ENCODE assay signal across 26 cellular contexts in the genomic region with DNA sequence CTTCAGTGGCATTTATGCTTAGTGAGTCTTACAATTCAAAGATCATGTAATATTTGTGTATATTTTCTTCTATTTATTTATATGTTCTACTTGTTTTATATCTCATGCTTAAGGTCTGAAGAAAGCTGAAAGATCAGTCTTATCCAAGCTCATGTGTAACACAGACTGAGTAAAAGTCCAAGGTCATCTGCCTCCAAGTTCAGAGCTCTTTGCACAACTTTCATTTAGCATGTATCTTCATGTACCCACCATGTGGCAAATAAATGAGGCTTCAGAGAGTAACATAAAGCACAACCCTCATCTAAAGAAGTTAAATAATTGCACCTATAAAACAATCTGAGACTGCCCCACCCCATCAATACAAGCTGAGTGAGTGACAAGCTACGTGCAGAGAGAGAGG. TPM values are rescaled to one million over a fixed set of nuclear protein-coding genes. Genes with fewer than 3 reads are reported as not detected.
DNase-seq lines count a peak whose midpoint lies in the region; ATAC-seq, FAIRE-seq and TF ChIP-seq lines count a peak whose summit lies in the region.
"Had no signal": no experiment of that assay in that cellular context is flagged by ENCODE, and none has a peak within 500 bp of the region (broad histone marks: within the 10 kb centered on the region; RNA-seq: fewer than 3 reads in every experiment).

No MANE protein-coding gene starts in this region.

- no peak overlapping the region; the same call in 1 of the 2 replicates for H2BK15ac ChIP-seq in H1 (ENCODE audit: low read length)

- H4K5ac ChIP-seq in H1 (ENCODE audit: insufficient read length, low read depth, low read length): no peak overlapping the region

- no TSS peak for BruUV-seq in HepG2 (replicated peaks; lab: Mats Ljungman, UMichigan)

- no peak for ATAC-seq in WTC11
- no peak; the same call in 2 of the 3 replicates for ATAC-seq in HepG2
- no peak for ATAC-seq in HG02798 (IDR thresholded peaks at IDR 0.05; ENCODE audit: poor library complexity, unreplicated experiment)
- no peak for ATAC-seq in GM19023 (IDR thresholded peaks at IDR 0.05; ENCODE audit: unreplicated experiment)
- no peak for ATAC-seq in GM19328 (IDR thresholded peaks at IDR 0.05; ENCODE audit: unreplicated experiment)
- ATAC-seq: A549, GM12878 had no signal

- no peak for TF ChIP-seq CTCF in WTC11 (IDR thresholded peaks at IDR 0.05)
- no peak for TF ChIP-seq CTCF in H1 (IDR thresholded peaks at IDR 0.05; ENCODE audit: control extremely low read depth in 1 of 3, insufficient read depth in 1 of 3, low read depth in 1 of 3, low read length in 3 of 3)
- no peak for TF ChIP-seq CTCF in HepG2 (CRISPR knock-in tag; IDR thresholded peaks at IDR 0.05)
- TF ChIP-seq CTCF in mesothelial cell of epicardium (IDR thresholded peaks at IDR 0.05; ENCODE audit: unreplicated experiment): no peak

- H3K4me3 ChIP-seq in Karpas-422 (ENCODE audit: low read length): peak overlapping the region; percentile 19; the same call in 1 of the 2 replicates
- no peak overlapping the region for H3K4me3 ChIP-seq in H1 (ENCODE audit: extremely low read depth in 1 of 4, insufficient read depth in 2 of 4, low read depth in 3 of 4, low read length in 4 of 4)
- H3K4me3 ChIP-seq in HepG2 (replicated peaks in 1 of 3; ENCODE audit: insufficient read depth in 1 of 3, low read depth in 2 of 3, low read length in 3 of 3): no peak overlapping the region
- H3K4me3 ChIP-seq: A549; BLaER1 treated with 17β-estradiol and CSF1 and Interleukin-3, amounts not matched to agents 10 nM and 100 nM; GM12878 had no signal

- H3K14ac ChIP-seq in H1 (ENCODE audit: insufficient read length): no peak overlapping the region

- no peak overlapping the region for H3K27ac ChIP-seq in Karpas-422 (ENCODE audit: low read length)
- H3K27ac ChIP-seq in H1 (ENCODE audit: low read depth, low read length): no peak overlapping the region
- no peak overlapping the region for H3K27ac ChIP-seq in HepG2 (ENCODE audit: extremely low read length, insufficient read depth, low read length)
- H3K27ac ChIP-seq: A549; BLaER1 treated with 17β-estradiol and CSF1 and Interleukin-3, amounts not matched to agents 10 nM and 100 nM had no signal

- H3K4me1 Mint-ChIP-seq in WTC11: peaks cover 27% of the 10 kb centered on the region
- no peaks in the 10 kb centered on the region for H3K4me1 Mint-ChIP-seq in mesothelial cell of epicardium
- H3K4me1 Mint-ChIP-seq: CD14-positive monocyte had no signal

- no peaks in the 10 kb centered on the region for H3K27me3 Mint-ChIP-seq in WTC11 (ENCODE audit: low read depth)
- H3K27me3 Mint-ChIP-seq in mesothelial cell of epicardium (ENCODE audit: low read depth): no peaks in the 10 kb centered on the region
- H3K27me3 Mint-ChIP-seq: CD4-positive, alpha-beta T cell; CD8-positive, alpha-beta memory T cell had no signal

- H2BK20ac ChIP-seq in H1 (ENCODE audit: low read length): no peak overlapping the region

- H3K23ac ChIP-seq in H1 (ENCODE audit: insufficient read length): no peak overlapping the region

- peak overlapping the region; percentile 44; the same call in 1 of the 2 replicates for H3K27ac Mint-ChIP-seq in WTC11
- no peak overlapping the region for H3K27ac Mint-ChIP-seq in mesothelial cell of epicardium
- H3K27ac Mint-ChIP-seq: CD14-positive monocyte; CD4-positive, alpha-beta T cell had no signal

- H3K4me2 ChIP-seq in Karpas-422 (ENCODE audit: low read depth, low read length, poor library complexity, severe bottlenecking) (peak overlapping the region; percentile 48), H1 (ENCODE audit: insufficient read depth in 1 of 2, low read depth in 2 of 2, low read length in 2 of 2) (no peak overlapping the region), HepG2 (ENCODE audit: low read depth, low read length) (no peak overlapping the region)
- H3K4me2 ChIP-seq: A549; BLaER1 treated with 17β-estradiol and CSF1 and Interleukin-3, amounts not matched to agents 10 nM and 100 nM had no signal

- H3K56ac ChIP-seq in H1 (replicated peaks; ENCODE audit: insufficient read length, low read depth, low read length): no peak overlapping the region

- H3K4me1 ChIP-seq in Karpas-422 (ENCODE audit: low read length) (peaks cover 24% of the 10 kb centered on the region), H1 (replicated peaks in 1 of 4; ENCODE audit: control insufficient read depth in 3 of 4, insufficient read depth in 4 of 4, low read length in 3 of 4) (peaks cover 0 to 2% (median under 1%) of the 10 kb centered on the region in 4 experiments; a peak in 2 of 7 replicates), HepG2 (ENCODE audit: insufficient read depth, low read length) (peaks cover 16% of the 10 kb centered on the region)
- H3K4me1 ChIP-seq: A549; BE2C; BLaER1 treated with 17β-estradiol and CSF1 and Interleukin-3, amounts not matched to agents 10 nM and 100 nM had no signal

- no peak for TF ChIP-seq RAD21 in H1 (IDR thresholded peaks at IDR 0.05 in 1 of 2, conservative IDR thresholded peaks at IDR 0.05 in 1 of 2; ENCODE audit: low read depth in 2 of 2, low read length in 2 of 2)
- TF ChIP-seq RAD21 in HepG2 (CRISPR knock-in tag; IDR thresholded peaks at IDR 0.05): no peak

- no peak overlapping the region for H2BK120ac ChIP-seq in H1 (replicated peaks; ENCODE audit: low read depth, low read length)

- H2BK5ac ChIP-seq in H1 (ENCODE audit: low read depth, low read length): no peak overlapping the region

- H4K20me1 ChIP-seq in Karpas-422 (ENCODE audit: insufficient read depth, low read depth, low read length): no peaks in the 10 kb centered on the region
- H4K20me1 ChIP-seq in H1 (replicated peaks in 1 of 2; ENCODE audit: control insufficient read depth in 1 of 2, insufficient read depth in 2 of 2, low read length in 2 of 2): no peaks in the 10 kb centered on the region
- no peaks in the 10 kb centered on the region for H4K20me1 ChIP-seq in HepG2 (ENCODE audit: insufficient read depth, low read length)
- H4K20me1 ChIP-seq: BLaER1 treated with 17β-estradiol and CSF1 and Interleukin-3, amounts not matched to agents 10 nM and 100 nM had no signal

- in situ Hi-C loops in HepG2 (cut with HindIII; ENCODE audit: extremely low pct_ligation_motif_present, low pct_unique_long_range_greater_than_20kb): no loop called here

- H3K4me3 Mint-ChIP-seq in WTC11 (no peak overlapping the region), mesothelial cell of epicardium (no peak overlapping the region)
- H3K4me3 Mint-ChIP-seq: CD14-positive monocyte; CD4-positive, alpha-beta T cell; CD8-positive, alpha-beta memory T cell had no signal

- H2BK12ac ChIP-seq in H1 (ENCODE audit: low read depth, low read length): 0 out of 2 replicates have a peak overlapping the region, but pooled peaks have one; percentile 53

- TF ChIP-seq POLR2A in H1 (IDR thresholded peaks at IDR 0.05; ENCODE audit: control extremely low read depth in 1 of 2, low read depth in 2 of 2, low read length in 2 of 2) (no peak), HepG2 (IDR thresholded peaks at IDR 0.05; ENCODE audit: insufficient read depth in 1 of 2, low read depth in 2 of 2, low read length in 2 of 2) (no peak)

- H3K36me3 ChIP-seq in Karpas-422 (ENCODE audit: insufficient read depth, low read length) (no peaks in the 10 kb centered on the region), H1 (ENCODE audit: control insufficient read depth in 2 of 4, insufficient read depth in 4 of 4, low read length in 3 of 4) (no peaks in the 10 kb centered on the region; a peak in 1 of 8 replicates), HepG2 (replicated peaks in 1 of 2; ENCODE audit: control insufficient read depth in 1 of 2, insufficient read depth in 2 of 2, low read length in 2 of 2) (no peaks in the 10 kb centered on the region)
- H3K36me3 ChIP-seq: BE2C had no signal

- no peak overlapping the region for H2AK5ac ChIP-seq in H1 (ENCODE audit: low read depth, low read length)

- CTCF ChIA-PET in WTC11 (lab: Charles Lee) (interaction anchor here (3.2 kb wide), 1 partner anchor 9 kb away, joined by 16 read pairs; no protein-coding TSS in a partner anchor), H1 (lab: Charles Lee; ENCODE audit: partially characterized antibody) (interaction anchor here (1.1 to 3.8 kb wide), 8 partner anchors 8 to 693 kb away, joined by 3 to 28 read pairs (median 4); no protein-coding TSS in a partner anchor), HepG2 (lab: Yijun Ruan, JAX; ENCODE audit: low intra/inter-chr PET ratio, low total read pairs) (no interaction called here)

- no peaks in the 10 kb centered on the region for H3K9me2 ChIP-seq in Karpas-422 (replicated peaks; ENCODE audit: insufficient read depth, low read length)

- 84% methylated on average over 1 of the region's 1 CpG; no CpG with 5 or more reads in 1 of the 2 experiments for WGBS in H1 (ENCODE audit: extremely low coverage in 1 of 2, insufficient coverage in 1 of 2, insufficient read length in 1 of 2, insufficient replicate concordance in 2 of 2, low coverage in 1 of 2, low lambda C conversion rate in 2 of 2, missing lambda C conversion rate in 1 of 2), 2 experiments
- 90% methylated on average over 1 of the region's 1 CpG for WGBS in HepG2 (ENCODE audit: low lambda C conversion rate)

- TF ChIP-seq EP300 in H1 (IDR thresholded peaks at IDR 0.05; ENCODE audit: borderline replicate concordance in 1 of 2, low read depth in 2 of 2, low read length in 2 of 2) (no peak), HepG2 (IDR thresholded peaks at IDR 0.05; ENCODE audit: low read depth in 2 of 2, low read length in 2 of 2) (no peak), HepG2 (CRISPR knock-in tag; IDR thresholded peaks at IDR 0.05; ENCODE audit: borderline replicate concordance) (no peak)

- H3K23me2 ChIP-seq in H1 (ENCODE audit: low read depth, low read length): no peaks in the 10 kb centered on the region

- no peak overlapping the region for H4K8ac ChIP-seq in H1 (ENCODE audit: extremely low read depth, insufficient read depth, low read length)

- intact Hi-C loops in HepG2 (cut with micrococcal nuclease; ENCODE audit: unreplicated experiment): no loop called here

- H4K91ac ChIP-seq in H1 (replicated peaks; ENCODE audit: insufficient read length, low read length): no peak overlapping the region

- H3K4ac ChIP-seq in H1 (replicated peaks; ENCODE audit: insufficient read length, low read depth, low read length): no peak overlapping the region

- H3K27me3 ChIP-seq in Karpas-422 (ENCODE audit: low read length): no peaks in the 10 kb centered on the region
- no peaks in the 10 kb centered on the region for H3K27me3 ChIP-seq in H1 (replicated peaks in 1 of 4; ENCODE audit: control insufficient read depth in 3 of 4, extremely low read depth in 1 of 4, insufficient read depth in 3 of 4, low read length in 3 of 4)
- no peaks in the 10 kb centered on the region for H3K27me3 ChIP-seq in HepG2 (ENCODE audit: control insufficient read depth in 1 of 2, insufficient read depth in 2 of 2, low read length in 2 of 2)
- H3K27me3 ChIP-seq: BE2C; BLaER1 treated with 17β-estradiol and CSF1 and Interleukin-3, amounts not matched to agents 10 nM and 100 nM had no signal

- H3K9ac ChIP-seq in Karpas-422 (ENCODE audit: low read length) (no peak overlapping the region), H1 (replicated peaks in 1 of 4; ENCODE audit: extremely low read depth in 1 of 4, low read depth in 3 of 4, low read length in 3 of 4) (no peak overlapping the region), HepG2 (ENCODE audit: insufficient read depth, low read depth, low read length) (no peak overlapping the region)
- H3K9ac ChIP-seq: BLaER1 treated with 17β-estradiol and CSF1 and Interleukin-3, amounts not matched to agents 10 nM and 100 nM had no signal

- H3K9me3 ChIP-seq in Karpas-422 (ENCODE audit: low read length): no peaks in the 10 kb centered on the region
- no peaks in the 10 kb centered on the region for H3K9me3 ChIP-seq in H1 (ENCODE audit: insufficient read depth in 2 of 2, low read depth in 1 of 2, low read length in 1 of 2)
- H3K9me3 ChIP-seq in HepG2 (ENCODE audit: low read length): no peaks in the 10 kb centered on the region
- H3K9me3 ChIP-seq: A549, BE2C had no signal

- H3K79me2 ChIP-seq in Karpas-422 (ENCODE audit: low read length): peaks cover 2% of the 10 kb centered on the region; the same call in 1 of the 2 replicates
- peaks cover 0 to 2% of the 10 kb centered on the region in 2 experiments; a peak in 2 of 4 replicates for H3K79me2 ChIP-seq in H1 (ENCODE audit: control insufficient read depth in 1 of 2, insufficient read depth in 2 of 2, low read length in 2 of 2)
- no peaks in the 10 kb centered on the region for H3K79me2 ChIP-seq in HepG2 (ENCODE audit: insufficient read depth, low read length)

- H3K9me3 Mint-ChIP-seq in WTC11 (peaks cover 2% of the 10 kb centered on the region), mesothelial cell of epicardium (peaks cover 3% of the 10 kb centered on the region)
- H3K9me3 Mint-ChIP-seq: CD4-positive, alpha-beta T cell; CD8-positive, alpha-beta memory T cell had no signal

- FAIRE-seq in H1 (lab: Jason Lieb, UNC) (no peak), HepG2 (lab: Jason Lieb, UNC) (no peak)
- FAIRE-seq: A549, D721Med, GM12878 had no signal

- POLR2A ChIA-PET in WTC11 (lab: Charles Lee): no interaction called here
- POLR2A ChIA-PET in H1 (lab: Charles Lee; ENCODE audit: partially characterized antibody): interaction anchor here (0.9 to 3.0 kb wide), 2 partner anchors 8 to 39 kb away, joined by 3 to 16 read pairs; partner anchors contain the start of gene PRDX6
- POLR2A ChIA-PET in HepG2 (lab: Yijun Ruan, JAX): interaction anchor here (1.0 to 2.0 kb wide), 3 partner anchors 9 to 38 kb away, joined by 3 to 8 read pairs (median 4); partner anchors contain the start of gene PRDX6

- peaks cover 26% of the 10 kb centered on the region for H3K36me3 Mint-ChIP-seq in WTC11
- H3K36me3 Mint-ChIP-seq in mesothelial cell of epicardium: peaks cover 4% of the 10 kb centered on the region

- H2AFZ ChIP-seq in Karpas-422 (ENCODE audit: low read length) (no peak overlapping the region), H1 (ENCODE audit: low read length) (no peak overlapping the region), HepG2 (ENCODE audit: low read length) (no peak overlapping the region)

- DNase-seq in Karpas-422: no peak
- DNase-seq in WTC11 (ENCODE audit: low spot score): no peak
- no peak for DNase-seq in H1 (ENCODE audit: low read depth in 1 of 2, low spot score in 2 of 2)
- DNase-seq in HepG2 (ENCODE audit: low spot score): peak; percentile 7
- DNase-seq in mesothelial cell of epicardium (ENCODE audit: low spot score in 2 of 2, unreplicated experiment in 2 of 2): no peak
- DNase-seq: 8988T; ACHN; AML-193; BE2C; CD4-positive, alpha-beta T cell; CD8-positive, alpha-beta memory T cell; DMS 273 treated with DMSO at 0.1 percent for 48 hours; DMS79; EL; GDM1; GOT3; H7; HCEC 1CT had no signal

- H3K79me1 ChIP-seq in H1 (ENCODE audit: low read depth, low read length): peaks cover 2% of the 10 kb centered on the region; the same call in 1 of the 2 replicates

- no peak overlapping the region for H3K18ac ChIP-seq in H1 (ENCODE audit: extremely low read depth, low read length)

RNA-seq across cellular contexts. Expression of gene PRDX6, which starts 38.5 kb away (rescaled TPM):
- total RNA-seq in Karpas-422 (2014; rRNA removed; shearing (Covaris generic); ENCODE audit: low replicate concordance): 107 and 232 TPM in 2 replicates
- total RNA-seq in WTC11 (2021) (512 to 538 TPM (median 516 TPM) in 3 replicates), HepG2 (2016; rRNA removed; fragmentation: Illumina TruSeq; extraction: Trizol) (309 and 409 TPM in 2 replicates), mesothelial cell of epicardium (194 to 211 TPM (median 211 TPM) in 3 replicates)
- total RNA-seq in H1 (2021; fragmentation: NEBNext Ultra II Directional; extraction: Animal tissue kit (Norgen Biotek cat#: 25700)): 657 and 677 TPM in 2 replicates
- polyA plus RNA-seq in H1 (2011; rRNA removed) (219 and 348 TPM in 2 replicates), HepG2 (2011; rRNA removed) (182 and 224 TPM in 2 replicates)
- 345 TPM for polyA plus RNA-seq in H1 (2011; cell fraction: cytosol; rRNA removed)
- polyA plus RNA-seq in H1 (2011; cell fraction: nucleus; rRNA removed): 273 TPM
- 544 to 609 TPM (median 590 TPM) in 4 replicates for polyA plus RNA-seq in H1 (2012, experiment 1 of 2)
- polyA plus RNA-seq in H1 (2012, experiment 2 of 2): 449 TPM
- polyA plus RNA-seq in H1 (2013, experiment 1 of 2): 343 TPM
- 345 TPM for polyA plus RNA-seq in H1 (2013, experiment 2 of 2)
- 589 and 621 TPM in 2 replicates for polyA minus RNA-seq in H1 (2011; rRNA and poly(A)+ RNA removed)
- 606 TPM for polyA minus RNA-seq in H1 (2011; cell fraction: cytosol; rRNA and poly(A)+ RNA removed)
- polyA minus RNA-seq in H1 (2011; cell fraction: nucleus; rRNA and poly(A)+ RNA removed): 293 TPM
- 101 and 108 TPM in 2 replicates for total RNA-seq in HepG2 (2016; cell fraction: cytosol; rRNA removed; fragmentation: Illumina TruSeq; extraction: Trizol; ENCODE audit: low read depth)
- total RNA-seq in HepG2 (2016; cell fraction: insoluble cytoplasmic fraction; rRNA removed; fragmentation: Illumina TruSeq; extraction: Trizol): 290 and 420 TPM in 2 replicates
- 163 and 164 TPM in 2 replicates for total RNA-seq in HepG2 (2016; cell fraction: membrane; rRNA removed; fragmentation: Illumina TruSeq; extraction: Trizol)
- total RNA-seq in HepG2 (2016; cell fraction: nucleus; rRNA removed; fragmentation: Illumina TruSeq; extraction: Trizol): 158 and 162 TPM in 2 replicates
- 148 and 182 TPM in 2 replicates for polyA plus RNA-seq in HepG2 (2011; cell fraction: cytosol; rRNA removed)
- polyA plus RNA-seq in HepG2 (2011; cell fraction: nucleus; rRNA removed): 77.5 and 98.5 TPM in 2 replicates
- polyA plus RNA-seq in HepG2 (2012): 214 and 298 TPM in 2 replicates
- polyA plus RNA-seq in HepG2 (2016; cell fraction: cytosol; fragmentation: Illumina TruSeq; extraction: Trizol; ENCODE audit: low read depth): 220 and 232 TPM in 2 replicates
- 592 and 617 TPM in 2 replicates for polyA plus RNA-seq in HepG2 (2016; cell fraction: insoluble cytoplasmic fraction; fragmentation: Illumina TruSeq; extraction: Trizol; ENCODE audit: low read depth)
- 227 and 237 TPM in 2 replicates for polyA plus RNA-seq in HepG2 (2016; cell fraction: membrane; fragmentation: Illumina TruSeq; extraction: Trizol; ENCODE audit: low read depth)
- polyA plus RNA-seq in HepG2 (2016; cell fraction: nucleus; fragmentation: Illumina TruSeq; extraction: Trizol; ENCODE audit: insufficient read depth, low read depth): 302 and 311 TPM in 2 replicates
- 405 and 1,001 TPM in 2 replicates for polyA minus RNA-seq in HepG2 (2011; rRNA and poly(A)+ RNA removed; ENCODE audit: low replicate concordance)
- 141 and 192 TPM in 2 replicates for polyA minus RNA-seq in HepG2 (2011; cell fraction: cytosol; rRNA and poly(A)+ RNA removed)
- polyA minus RNA-seq in HepG2 (2011; cell fraction: nucleus; rRNA and poly(A)+ RNA removed): 97.6 and 120 TPM in 2 replicates
